Comparison of ENCODE assay signal across 20 cellular contexts in genomic region chr2:190766174-190766572, GRCh38.
DNase-seq lines count a peak whose midpoint lies in the region; ATAC-seq, FAIRE-seq and TF ChIP-seq lines count a peak whose summit lies in the region.
"Had no signal": no experiment of that assay in that cellular context is flagged by ENCODE, and none has a peak within 500 bp of the region (broad histone marks: within the 10 kb centered on the region; RNA-seq: fewer than 3 reads in every experiment).

No MANE protein-coding gene starts in this region.

- H3K4me1 Mint-ChIP-seq in astrocyte (ENCODE audit: low read depth, unreplicated experiment), result peaks cover 41% of the 10 kb centered on the region
- H3K4me1 Mint-ChIP-seq: IgD-negative memory B cell had no signal

- TF ChIP-seq POLR2A in sigmoid colon (IDR thresholded peaks at IDR 0.05), result no peak

- no peaks in the 10 kb centered on the region for H3K9me2 ChIP-seq in Loucy (replicated peaks; ENCODE audit: low read depth, low read length)

- ATAC-seq in HG03196 (IDR thresholded peaks at IDR 0.05; ENCODE audit: unreplicated experiment), result no peak

- no peak for TF ChIP-seq EP300 in sigmoid colon (IDR thresholded peaks at IDR 0.05)

- peak overlapping the region; percentile 34 for H3K27ac Mint-ChIP-seq in astrocyte (ENCODE audit: unreplicated experiment)
- H3K27ac Mint-ChIP-seq: IgD-negative memory B cell had no signal

- no peaks in the 10 kb centered on the region for H3K36me3 Mint-ChIP-seq in astrocyte (ENCODE audit: low read depth, unreplicated experiment)
- H3K36me3 Mint-ChIP-seq: CD8-positive, alpha-beta memory T cell; IgD-negative memory B cell had no signal

- H2AFZ ChIP-seq in Loucy (ENCODE audit: low read length), result peak overlapping the region; percentile 52; the same call in 1 of the 2 replicates
- no peak overlapping the region for H2AFZ ChIP-seq in astrocyte (ENCODE audit: low read depth, low read length)
- no peak overlapping the region for H2AFZ ChIP-seq in keratinocyte (ENCODE audit: control insufficient read depth, low read length)

- H3K36me3 ChIP-seq in Loucy (ENCODE audit: insufficient read depth, low read length) (no peaks in the 10 kb centered on the region), astrocyte (ENCODE audit: insufficient read depth, low read length) (no peaks in the 10 kb centered on the region), keratinocyte (ENCODE audit: control insufficient read depth in 2 of 2, extremely low read depth in 1 of 2, insufficient read depth in 2 of 2, low read length in 2 of 2) (no peaks in the 10 kb centered on the region), sigmoid colon (no peaks in the 10 kb centered on the region)

- no peak overlapping the region for H3K27ac ChIP-seq in astrocyte (ENCODE audit: low read depth, low read length)
- H3K27ac ChIP-seq in keratinocyte (ENCODE audit: control insufficient read depth, insufficient read depth, low read length), result peak overlapping the region; percentile 55
- peak overlapping the region in 3 of 4 donors; percentile 30 to 50 (median 43) for H3K27ac ChIP-seq in sigmoid colon
- H3K27ac ChIP-seq: SK-N-MC had no signal

- dilution Hi-C loops in keratinocyte (cut with MboI; ENCODE audit: extremely low pct_ligation_motif_present, low sequenced_read_pairs), result no loop called here

- no peaks in the 10 kb centered on the region for H3K9me3 ChIP-seq in Loucy (ENCODE audit: insufficient read depth, low read depth, low read length)
- H3K9me3 ChIP-seq in astrocyte (ENCODE audit: insufficient read depth, low read depth, low read length), result no peaks in the 10 kb centered on the region
- no peaks in the 10 kb centered on the region for H3K9me3 ChIP-seq in keratinocyte (ENCODE audit: control insufficient read depth, low read depth, low read length)
- no peaks in the 10 kb centered on the region for H3K9me3 ChIP-seq in sigmoid colon

- H4K20me1 ChIP-seq in Loucy (ENCODE audit: insufficient read depth, low read length, poor library complexity, severe bottlenecking), result no peaks in the 10 kb centered on the region
- H4K20me1 ChIP-seq in astrocyte (ENCODE audit: insufficient read depth, low read length), result no peaks in the 10 kb centered on the region
- H4K20me1 ChIP-seq in keratinocyte (ENCODE audit: control insufficient read depth, extremely low read depth, insufficient read depth, low read length), result no peaks in the 10 kb centered on the region

- H3K4me3 ChIP-seq in Loucy (ENCODE audit: low read length, poor library complexity, severe bottlenecking), result no peak overlapping the region
- no peak overlapping the region for H3K4me3 ChIP-seq in astrocyte (ENCODE audit: insufficient read depth, low read depth, low read length)
- H3K4me3 ChIP-seq in keratinocyte (ENCODE audit: control insufficient read depth in 2 of 3, extremely low read depth in 1 of 3, insufficient read depth in 2 of 3, low read depth in 1 of 3, low read length in 3 of 3), result no peak overlapping the region
- H3K4me3 ChIP-seq in sigmoid colon, result no peak overlapping the region
- H3K4me3 ChIP-seq: SK-N-MC had no signal

- intact Hi-C loops in sigmoid colon (cut with DNase I), result loop anchor here (5.0 kb wide), 1 partner anchor 119 kb away; the partner anchor contains the start of gene NAB1

- H3K9me1 ChIP-seq in keratinocyte (ENCODE audit: control insufficient read depth, extremely low read depth, insufficient read depth, low read length), result no peaks in the 10 kb centered on the region

- WGBS in sigmoid colon, 2 donors, result 97% methylated on average over 3 of the region's 3 CpGs

- H3K9me3 Mint-ChIP-seq in astrocyte (ENCODE audit: unreplicated experiment), result no peaks in the 10 kb centered on the region
- H3K9me3 Mint-ChIP-seq: CD8-positive, alpha-beta memory T cell; IgD-negative memory B cell had no signal

- no peak overlapping the region for H3K9ac ChIP-seq in Loucy (ENCODE audit: low read depth, low read length, poor library complexity, severe bottlenecking)
- no peak overlapping the region for H3K9ac ChIP-seq in astrocyte (ENCODE audit: low read length)
- H3K9ac ChIP-seq in keratinocyte (ENCODE audit: control insufficient read depth, extremely low read depth, insufficient read depth, low read length), result no peak overlapping the region

- FAIRE-seq in astrocyte (lab: Jason Lieb, UNC) (no peak), keratinocyte (lab: Jason Lieb, UNC) (no peak)
- FAIRE-seq: GM12892, HTR-8/SVneo had no signal

- no peaks in the 10 kb centered on the region for H3K27me3 Mint-ChIP-seq in astrocyte (ENCODE audit: low read depth, unreplicated experiment)
- H3K27me3 Mint-ChIP-seq: CD8-positive, alpha-beta memory T cell had no signal

- no peak overlapping the region for H3K4me3 Mint-ChIP-seq in astrocyte (ENCODE audit: unreplicated experiment)
- H3K4me3 Mint-ChIP-seq: CD8-positive, alpha-beta memory T cell; IgD-negative memory B cell had no signal

- H3F3A ChIP-seq in Loucy (ENCODE audit: low read depth), result no peaks in the 10 kb centered on the region

- H3K27me3 ChIP-seq in Loucy (ENCODE audit: insufficient read depth, low read length, poor library complexity, severe bottlenecking), result no peaks in the 10 kb centered on the region
- no peaks in the 10 kb centered on the region for H3K27me3 ChIP-seq in astrocyte (ENCODE audit: insufficient read depth, low read length)
- H3K27me3 ChIP-seq in keratinocyte (ENCODE audit: control insufficient read depth, extremely low read depth, insufficient read depth, low read length), result no peaks in the 10 kb centered on the region
- no peaks in the 10 kb centered on the region for H3K27me3 ChIP-seq in sigmoid colon

- H3K79me2 ChIP-seq in Loucy (ENCODE audit: insufficient read depth, low read length) (no peaks in the 10 kb centered on the region), astrocyte (ENCODE audit: insufficient read depth, low read length) (no peaks in the 10 kb centered on the region), keratinocyte (ENCODE audit: control insufficient read depth, insufficient read depth, low read length) (no peaks in the 10 kb centered on the region)

- no peak for DNase-seq in astrocyte (ENCODE audit: low read depth)
- DNase-seq in keratinocyte (ENCODE audit: low read depth, low spot score), result no peak
- DNase-seq in sigmoid colon, result no peak
- no peak for DNase-seq in T-helper 2 cell
- no peak for DNase-seq in NCI-H1436 treated with DMSO at 0.1 percent for 48 hours (lab: John Stamatoyannopoulos, UW)
- DNase-seq in ecto neural progenitor cell (ENCODE audit: low spot score), result no peak
- DNase-seq: C1 segment of cervical spinal cord; CD8-positive, alpha-beta memory T cell; DMS53; NCI-H1105; NCI-H1694; NCI-H2081 treated with DMSO at 0.1 percent for 48 hours; NCI-H446 treated with DMSO at 0.1 percent for 48 hours; SHP77 had no signal

- TF ChIP-seq CTCF in Loucy (conservative IDR thresholded peaks at IDR 0.05; ENCODE audit: low read length) (no peak), astrocyte (IDR thresholded peaks at IDR 0.05; ENCODE audit: insufficient read depth, low read depth, low read length) (no peak), keratinocyte (optimal IDR thresholded peaks at IDR 0.05 in 1 of 3, IDR thresholded peaks at IDR 0.05 in 1 of 3, conservative IDR thresholded peaks at IDR 0.05 in 1 of 3; ENCODE audit: extremely low read depth in 1 of 3, insufficient read depth in 2 of 3, low read length in 3 of 3) (no peak), sigmoid colon (IDR thresholded peaks at IDR 0.05) (no peak)

- H3K4me2 ChIP-seq in Loucy (ENCODE audit: low read depth, low read length, poor library complexity, severe bottlenecking) (no peak overlapping the region), astrocyte (ENCODE audit: low read length) (peak overlapping the region; percentile 26), keratinocyte (ENCODE audit: control insufficient read depth, extremely low read depth, insufficient read depth, low read depth, low read length) (peak overlapping the region; percentile 4)

- H3K4me1 ChIP-seq in Loucy (ENCODE audit: insufficient read depth, low read length, poor library complexity, severe bottlenecking), result no peaks in the 10 kb centered on the region
- peaks cover 15% of the 10 kb centered on the region for H3K4me1 ChIP-seq in astrocyte (ENCODE audit: insufficient read depth, low read length)
- H3K4me1 ChIP-seq in keratinocyte (ENCODE audit: control insufficient read depth, extremely low read depth, insufficient read depth, low read length), result peaks cover 40% of the 10 kb centered on the region
- H3K4me1 ChIP-seq in sigmoid colon, result peaks cover 0 to 26% (median 19%) of the 10 kb centered on the region in 4 donors
